In genomic region chr1:178953034-178953433, GRCh38 we compare ENCODE assay signal across 20 cellular contexts.
DNase-seq lines count a peak whose midpoint lies in the region; ATAC-seq and TF ChIP-seq lines count a peak whose summit lies in the region.
"Had no signal": no experiment of that assay in that cellular context is flagged by ENCODE, and none has a peak within 500 bp of the region (broad histone marks: within the 10 kb centered on the region; RNA-seq: fewer than 3 reads in every experiment).

No MANE protein-coding gene starts in this region.

- no peak for TF ChIP-seq POLR2A in body of pancreas (IDR thresholded peaks at IDR 0.05)

- H3K27me3 ChIP-seq in body of pancreas (no peaks in the 10 kb centered on the region), stomach smooth muscle (ENCODE audit: control insufficient read depth in 1 of 2, insufficient read depth in 2 of 2, low read length in 2 of 2) (no peaks in the 10 kb centered on the region)
- H3K27me3 ChIP-seq: adrenal gland had no signal

- H3K9ac ChIP-seq in stomach smooth muscle (ENCODE audit: low read length in 2 of 2) = peak overlapping the region in 1 of 2 donors; percentile 29

- no peak overlapping the region for H3K27ac Mint-ChIP-seq in immature natural killer cell
- H3K27ac Mint-ChIP-seq: activated CD8-positive, alpha-beta T cell treated with anti-CD3 and anti-CD28 coated beads, Interleukin-2, amount 10 ng/mL, durations not matched to agents 7 days and 5 days; B cell; WTC11 had no signal

- TF ChIP-seq CTCF in body of pancreas (IDR thresholded peaks at IDR 0.05) = no peak

- no peak overlapping the region for H3K4me3 Mint-ChIP-seq in immature natural killer cell
- H3K4me3 Mint-ChIP-seq: activated CD8-positive, alpha-beta T cell treated with anti-CD3 and anti-CD28 coated beads, Interleukin-2, amount 10 ng/mL, durations not matched to agents 7 days and 5 days; B cell; nephron; WTC11 had no signal

- no peaks in the 10 kb centered on the region for H3K36me3 ChIP-seq in body of pancreas (replicated peaks in 1 of 2; ENCODE audit: insufficient read depth in 1 of 2, low read depth in 2 of 2)
- H3K36me3 ChIP-seq in stomach smooth muscle (ENCODE audit: control insufficient read depth in 2 of 2, insufficient read depth in 2 of 2, low read length in 2 of 2) = no peaks in the 10 kb centered on the region
- H3K36me3 ChIP-seq: adrenal gland had no signal

- H3K4me1 Mint-ChIP-seq in immature natural killer cell = no peaks in the 10 kb centered on the region
- H3K4me1 Mint-ChIP-seq: B cell, WTC11 had no signal

- H3K36me3 Mint-ChIP-seq in immature natural killer cell = no peaks in the 10 kb centered on the region
- H3K36me3 Mint-ChIP-seq: WTC11 had no signal

- H3K27me3 Mint-ChIP-seq in immature natural killer cell (ENCODE audit: low read depth in 3 of 3) = peaks cover 3 to 5% (median 4%) of the 10 kb centered on the region in 3 donors

- DNase-seq in NCI-H2107 (lab: John Stamatoyannopoulos, UW) = peak; percentile 30
- DNase-seq in body of pancreas = no peak
- peak; percentile 46 for DNase-seq in left ventricle myocardium superior
- no peak for DNase-seq in immature natural killer cell
- no peak for DNase-seq in NCI-H1105 (lab: John Stamatoyannopoulos, UW)
- DNase-seq: activated CD8-positive, alpha-beta T cell treated with anti-CD3 and anti-CD28 coated beads, Interleukin-2, amount 10 ng/mL, durations not matched to agents 7 days and 5 days; adrenal gland; cerebellar nuclear complex; glutamatergic neuron; HCEC 1CT; mammary epithelial cell; SHP77; stimulated activated CD4-positive, alpha-beta T cell treated with anti-CD3 and anti-CD28 coated beads, Interleukin-2, amount 100 ng/mL, for 24 hours; T-helper 1 cell had no signal

- H3K4me3 ChIP-seq in body of pancreas = no peak overlapping the region
- H3K4me3 ChIP-seq in stomach smooth muscle (ENCODE audit: low read length in 2 of 2) = peak overlapping the region in 1 of 2 donors; percentile 22
- H3K4me3 ChIP-seq: adrenal gland had no signal

- ATAC-seq in body of pancreas (no peak), left ventricle myocardium superior (peak; percentile 90), GM19395 (IDR thresholded peaks at IDR 0.05; ENCODE audit: unreplicated experiment) (no peak), GM19035 (IDR thresholded peaks at IDR 0.05; ENCODE audit: unreplicated experiment) (no peak)
- ATAC-seq: activated CD8-positive, alpha-beta T cell treated with anti-CD3 and anti-CD28 coated beads, Interleukin-2, amount 10 ng/mL, durations not matched to agents 7 days and 5 days; WTC11 had no signal

- 59 to 77% methylated on average over 5 of the region's 5 CpGs for WGBS in body of pancreas, 2 donors

- H3K9me3 Mint-ChIP-seq in immature natural killer cell = no peaks in the 10 kb centered on the region
- H3K9me3 Mint-ChIP-seq: nephron, WTC11 had no signal

- H3K9me3 ChIP-seq in body of pancreas = no peaks in the 10 kb centered on the region
- H3K9me3 ChIP-seq in stomach smooth muscle (ENCODE audit: control insufficient read depth in 2 of 2, low read length in 2 of 2) = no peaks in the 10 kb centered on the region
- H3K9me3 ChIP-seq: adrenal gland had no signal

- H3K27ac ChIP-seq in body of pancreas (peak overlapping the region in 3 of 4 donors; percentile 10 to 30 (median 22)), stomach smooth muscle (ENCODE audit: low read length) (peak overlapping the region; percentile 77)

- intact Hi-C loops in body of pancreas (cut with DNase I) = no loop called here
- intact Hi-C loops in left ventricle myocardium superior (cut with micrococcal nuclease) = no loop called here

- H3K4me1 ChIP-seq in body of pancreas (peaks cover 18% of the 10 kb centered on the region), stomach smooth muscle (ENCODE audit: control insufficient read depth, insufficient read depth, low read length) (peaks cover 43% of the 10 kb centered on the region)
- H3K4me1 ChIP-seq: adrenal gland had no signal

Comparison
In these comparisons a context has a peak if more than half of its experiments do, and no peak if none do; other contexts are left out.
1. DNase-seq: peak in NCI-H2107 (single experiment) and left ventricle myocardium superior (single experiment); none in body of pancreas (0 of 4), immature natural killer cell (0 of 3) and NCI-H1105 (single experiment).